In the genomic region with DNA sequence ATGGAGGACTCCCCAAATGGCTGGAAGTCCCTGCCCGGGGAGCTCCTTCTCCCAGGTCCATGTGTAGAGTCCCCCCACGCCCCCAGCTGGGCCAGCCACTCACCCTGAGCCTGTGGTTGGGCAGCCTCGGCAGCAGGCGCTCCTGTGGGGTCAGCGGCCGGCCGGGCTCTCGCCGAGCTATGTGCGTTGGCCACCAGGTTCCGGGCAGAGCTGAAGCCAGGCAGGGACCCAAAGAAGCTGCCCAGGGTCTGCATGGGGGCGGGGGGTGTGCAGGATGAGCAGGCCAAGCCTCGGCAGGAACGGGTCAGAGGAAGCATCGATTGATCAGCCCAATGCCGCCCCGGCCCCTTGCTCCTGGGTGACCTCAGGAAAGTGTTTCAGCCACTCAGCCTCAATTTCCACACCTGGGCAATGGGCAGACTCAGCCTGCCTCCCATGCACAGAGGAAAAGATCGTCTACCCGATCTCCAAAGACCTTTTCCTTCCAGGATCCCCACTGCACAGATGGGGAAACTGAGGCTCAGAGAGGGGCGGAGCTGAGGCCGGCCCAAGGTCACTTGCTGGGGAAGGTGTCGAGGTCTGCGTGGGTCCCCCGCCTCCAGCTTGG, we compare ENCODE assay signal across 1 cellular context.
TF ChIP-seq lines count a peak whose summit lies in the region.

No MANE protein-coding gene starts in this region.

TF ChIP-seq in liver, 16 proteins besides CTCF, POLR2A, EP300 and RAD21:
- TF ChIP-seq RXRA (IDR thresholded peaks at IDR 0.05) (peak in 1 of 2 donors; percentile 30), HNF4G (IDR thresholded peaks at IDR 0.05) (no peak), YY1 (IDR thresholded peaks at IDR 0.05) (no peak)
